ENCODE assay signal across 1 cellular context in the genomic region with DNA sequence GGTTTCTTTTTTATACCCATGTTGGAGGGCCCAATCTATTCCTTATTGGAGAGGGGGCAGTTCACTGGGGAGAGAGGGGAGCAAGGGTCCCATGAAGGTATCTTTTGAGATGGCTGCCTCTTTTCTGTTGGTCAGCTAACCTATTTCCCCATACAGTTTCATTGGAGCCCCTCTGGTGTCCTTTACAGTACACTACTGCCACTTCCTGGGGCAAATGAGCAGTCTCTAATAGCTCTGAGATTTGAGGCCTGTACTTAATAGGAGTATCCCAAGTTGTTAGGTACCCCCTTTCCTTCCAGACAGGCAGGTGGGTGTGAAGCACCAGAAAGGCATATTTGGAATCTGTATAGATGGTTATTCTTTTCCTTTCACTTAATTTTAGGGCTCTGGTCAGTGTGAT.
TF ChIP-seq lines count a peak whose summit lies in the region.

No MANE protein-coding gene starts in this region.

TF ChIP-seq in liver, 16 proteins besides CTCF, POLR2A, EP300 and RAD21 (continued from another document):
- TF ChIP-seq FOXA1 (IDR thresholded peaks at IDR 0.05) = no peak
